8 cellular contexts compared by ENCODE assay signal in the genomic region with DNA sequence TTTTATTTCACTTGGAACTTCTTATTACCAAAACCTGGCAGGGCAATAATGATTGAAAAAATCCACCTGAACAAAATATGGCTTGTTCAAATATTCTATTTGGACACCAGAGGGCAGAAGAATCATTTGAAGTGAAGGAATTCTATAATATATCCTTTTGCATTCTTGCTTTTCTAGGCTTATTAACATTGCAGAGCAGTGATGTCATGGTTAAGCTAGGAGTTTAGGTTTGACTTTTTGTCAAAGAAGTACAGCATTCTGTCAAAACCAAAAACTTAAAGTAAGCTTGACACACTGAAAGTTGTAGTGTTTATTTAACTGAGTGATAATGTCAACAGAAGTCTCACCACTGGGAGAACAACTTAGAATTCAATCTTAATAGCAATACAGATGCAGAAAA.
DNase-seq lines count a peak whose midpoint lies in the region; ATAC-seq, FAIRE-seq and TF ChIP-seq lines count a peak whose summit lies in the region.

No MANE protein-coding gene starts in this region.

- BruUV-seq in endothelial cell of umbilical vein (replicated peaks; lab: Mats Ljungman, UMichigan), result no TSS peak

- FAIRE-seq in endothelial cell of umbilical vein (lab: Jason Lieb, UNC), result peak; percentile 52

- dilution Hi-C loops in endothelial cell of umbilical vein (cut with MboI; ENCODE audit: extremely low pct_ligation_motif_present, low sequenced_read_pairs), result no loop called here

- H3K27me3 Mint-ChIP-seq in CD8-positive, alpha-beta memory T cell, result no peaks in the 10 kb centered on the region

- H3K4me3 Mint-ChIP-seq in CD8-positive, alpha-beta memory T cell, result no peak overlapping the region

- H3K27ac Mint-ChIP-seq in CD8-positive, alpha-beta memory T cell, result no peak overlapping the region

- no peak overlapping the region for H3K9ac ChIP-seq in endothelial cell of umbilical vein (replicated peaks; ENCODE audit: extremely low read depth, insufficient read depth, low read length)

- H3K4me3 ChIP-seq in endothelial cell of umbilical vein (replicated peaks in 1 of 3; ENCODE audit: insufficient read depth in 1 of 3, low read depth in 1 of 3, low read length in 3 of 3), result no peak overlapping the region
- no peak overlapping the region for H3K4me3 ChIP-seq in sigmoid colon
- H3K4me3 ChIP-seq in CD8-positive, alpha-beta memory T cell (ENCODE audit: low read length), result no peak overlapping the region

- H3K9me3 ChIP-seq in endothelial cell of umbilical vein (replicated peaks; ENCODE audit: control insufficient read depth, insufficient read depth, low read length) (no peaks in the 10 kb centered on the region), sigmoid colon (no peaks in the 10 kb centered on the region)
- no peaks in the 10 kb centered on the region for H3K9me3 ChIP-seq in CD8-positive, alpha-beta memory T cell (ENCODE audit: low read length)

- H3K4me1 ChIP-seq in endothelial cell of umbilical vein (ENCODE audit: control insufficient read depth, extremely low read depth, insufficient read depth, low read length) (peaks cover 2% of the 10 kb centered on the region), sigmoid colon (peaks cover 0 to 4% (median 0%) of the 10 kb centered on the region in 4 donors)
- no peaks in the 10 kb centered on the region for H3K4me1 ChIP-seq in CD8-positive, alpha-beta memory T cell (ENCODE audit: insufficient read depth, low read length)

- TF ChIP-seq POLR2A in endothelial cell of umbilical vein (IDR thresholded peaks at IDR 0.05; ENCODE audit: low read depth, low read length), result no peak
- TF ChIP-seq POLR2A in sigmoid colon (IDR thresholded peaks at IDR 0.05), result no peak

- peaks cover 0 to 9% (median 4%) of the 10 kb centered on the region in 5 donors for H3K9me3 Mint-ChIP-seq in CD8-positive, alpha-beta memory T cell

- intact Hi-C loops in endothelial cell of umbilical vein (cut with micrococcal nuclease) (loop anchor here (1.0 to 10.0 kb wide), 5 partner anchors 274 to 820 kb away; no protein-coding TSS in a partner anchor), sigmoid colon (cut with DNase I) (loop anchor here (10.0 kb wide), 1 partner anchor 724 kb away; no protein-coding TSS in a partner anchor)

- H3K36me3 Mint-ChIP-seq in CD8-positive, alpha-beta memory T cell, result no peaks in the 10 kb centered on the region

- H3K79me2 ChIP-seq in endothelial cell of umbilical vein (ENCODE audit: control insufficient read depth, insufficient read depth, low read length), result no peaks in the 10 kb centered on the region

- H3K27ac ChIP-seq in endothelial cell of umbilical vein (ENCODE audit: insufficient read depth, low read depth, low read length), result no peak overlapping the region
- no peak overlapping the region for H3K27ac ChIP-seq in sigmoid colon
- no peak overlapping the region for H3K27ac ChIP-seq in CD8-positive, alpha-beta memory T cell (ENCODE audit: low read depth, low read length)

- DNase-seq in GM04503 (ENCODE audit: low read depth), result peak; percentile 15
- DNase-seq in HEK293T (ENCODE audit: extremely low spot score), result peak; percentile 33
- peak; percentile 59 for DNase-seq in NOMO-1 treated with DMSO at 0.1 percent for 48 hours (lab: John Stamatoyannopoulos, UW; ENCODE audit: unreplicated experiment)
- DNase-seq in endothelial cell of umbilical vein (ENCODE audit: low read depth, low spot score), result peak; percentile 50
- DNase-seq in sigmoid colon, result no peak
- no peak for DNase-seq in NCI-H2029 treated with DMSO at 0.1 percent for 48 hours (lab: John Stamatoyannopoulos, UW)
- DNase-seq in CD8-positive, alpha-beta memory T cell, result no peak

- H2AFZ ChIP-seq in endothelial cell of umbilical vein (ENCODE audit: low read depth, low read length), result no peak overlapping the region

- ATAC-seq in HG03095 (IDR thresholded peaks at IDR 0.05; ENCODE audit: unreplicated experiment), result no peak

- H3K4me2 ChIP-seq in endothelial cell of umbilical vein (ENCODE audit: insufficient read depth, low read length), result no peak overlapping the region

- TF ChIP-seq CTCF in endothelial cell of umbilical vein (IDR thresholded peaks at IDR 0.05; ENCODE audit: extremely low read depth in 1 of 2, insufficient read depth in 1 of 2, low read depth in 1 of 2, low read length in 2 of 2) (peak; percentile 17 to 19), sigmoid colon (IDR thresholded peaks at IDR 0.05) (peak; percentile 9 to 47 (median 18))

- H3K36me3 ChIP-seq in endothelial cell of umbilical vein (ENCODE audit: control insufficient read depth in 2 of 2, extremely low read depth in 1 of 2, insufficient read depth in 2 of 2, low read length in 2 of 2) (no peaks in the 10 kb centered on the region), sigmoid colon (no peaks in the 10 kb centered on the region)
- no peaks in the 10 kb centered on the region for H3K36me3 ChIP-seq in CD8-positive, alpha-beta memory T cell (ENCODE audit: insufficient read depth, low read length)

- H3K27me3 ChIP-seq in endothelial cell of umbilical vein (ENCODE audit: control insufficient read depth in 2 of 2, insufficient read depth in 2 of 2, low read length in 2 of 2) (no peaks in the 10 kb centered on the region), sigmoid colon (no peaks in the 10 kb centered on the region)
- no peaks in the 10 kb centered on the region for H3K27me3 ChIP-seq in CD8-positive, alpha-beta memory T cell (ENCODE audit: insufficient read depth, low read length, poor library complexity, severe bottlenecking)

- H4K20me1 ChIP-seq in endothelial cell of umbilical vein (replicated peaks; ENCODE audit: control insufficient read depth, extremely low read depth, insufficient read depth, low read length), result no peaks in the 10 kb centered on the region

- CTCF ChIA-PET in HEK293T (lab: Yijun Ruan, JAX) (interaction anchor here (0.6 to 0.8 kb wide), 2 partner anchors 154 to 351 kb away, joined by 3 read pairs; no protein-coding TSS in a partner anchor), endothelial cell of umbilical vein (lab: Charles Lee) (interaction anchor here (0.5 to 10.6 kb wide), 36 partner anchors 8 to 1439 kb away, joined by 3 to 302 read pairs (median 4); partner anchors contain the start of gene SEMA3D)
- CTCF ChIA-PET in CD8-positive, alpha-beta memory T cell (lab: Charles Lee), result no interaction called here

- TF ChIP-seq EP300 in sigmoid colon (IDR thresholded peaks at IDR 0.05), result no peak

- no peaks in the 10 kb centered on the region for H3K9me1 ChIP-seq in endothelial cell of umbilical vein (replicated peaks; ENCODE audit: control insufficient read depth, extremely low read depth, insufficient read depth, low read length)

- POLR2A ChIA-PET in HEK293T (lab: Yijun Ruan, JAX), result no interaction called here
- POLR2A ChIA-PET in endothelial cell of umbilical vein (lab: Charles Lee), result no interaction called here
- POLR2A ChIA-PET in CD8-positive, alpha-beta memory T cell (lab: Charles Lee), result no interaction called here

- H3K4me1 Mint-ChIP-seq in CD8-positive, alpha-beta memory T cell, result no peaks in the 10 kb centered on the region

TF ChIP-seq in HEK293T, 16 proteins besides CTCF, POLR2A, EP300 and RAD21:
- no peak for TF ChIP-seq BHLHE40 (IDR thresholded peaks at IDR 0.05; ENCODE audit: borderline replicate concordance)
- TF ChIP-seq FOXK2 (IDR thresholded peaks at IDR 0.05), result no peak
- no peak for TF ChIP-seq SP1 (IDR thresholded peaks at IDR 0.05)
- no peak for TF ChIP-seq TARDBP (IDR thresholded peaks at IDR 0.05)
- TF ChIP-seq HDGF (IDR thresholded peaks at IDR 0.05; ENCODE audit: borderline replicate concordance), result no peak
- TF ChIP-seq PKNOX1 (IDR thresholded peaks at IDR 0.05), result no peak
- TF ChIP-seq FOXA1 (IDR thresholded peaks at IDR 0.05), result no peak
- TF ChIP-seq L3MBTL2 (conservative IDR thresholded peaks at IDR 0.05), result no peak
- TF ChIP-seq LEF1 (IDR thresholded peaks at IDR 0.05; ENCODE audit: borderline replicate concordance), result no peak
- no peak for TF ChIP-seq ZNF384 (IDR thresholded peaks at IDR 0.05)
- no peak for TF ChIP-seq SUZ12 (IDR thresholded peaks at IDR 0.05)

TF ChIP-seq in endothelial cell of umbilical vein, 7 proteins besides CTCF, POLR2A, EP300 and RAD21:
- TF ChIP-seq EZH2 (IDR thresholded peaks at IDR 0.05; ENCODE audit: borderline replicate concordance, low read depth, low read length, severe bottlenecking) (no peak), JUN (IDR thresholded peaks at IDR 0.05; ENCODE audit: borderline replicate concordance, insufficient read depth, insufficient read length, low read depth) (peak; percentile 37), MYC (IDR thresholded peaks at IDR 0.05; ENCODE audit: low read depth, low read length) (no peak)

Comparison
In these comparisons a context has a peak if more than half of its experiments do, and no peak if none do; other contexts are left out.
1. DNase-seq: peak in GM04503 (single experiment), HEK293T (single experiment), NOMO-1 treated with DMSO at 0.1 percent for 48 hours (single experiment) and endothelial cell of umbilical vein (single experiment); none in sigmoid colon (single experiment), NCI-H2029 treated with DMSO at 0.1 percent for 48 hours (single experiment) and CD8-positive, alpha-beta memory T cell (0 of 5).